8 cellular contexts compared by ENCODE assay signal in the genomic region with DNA sequence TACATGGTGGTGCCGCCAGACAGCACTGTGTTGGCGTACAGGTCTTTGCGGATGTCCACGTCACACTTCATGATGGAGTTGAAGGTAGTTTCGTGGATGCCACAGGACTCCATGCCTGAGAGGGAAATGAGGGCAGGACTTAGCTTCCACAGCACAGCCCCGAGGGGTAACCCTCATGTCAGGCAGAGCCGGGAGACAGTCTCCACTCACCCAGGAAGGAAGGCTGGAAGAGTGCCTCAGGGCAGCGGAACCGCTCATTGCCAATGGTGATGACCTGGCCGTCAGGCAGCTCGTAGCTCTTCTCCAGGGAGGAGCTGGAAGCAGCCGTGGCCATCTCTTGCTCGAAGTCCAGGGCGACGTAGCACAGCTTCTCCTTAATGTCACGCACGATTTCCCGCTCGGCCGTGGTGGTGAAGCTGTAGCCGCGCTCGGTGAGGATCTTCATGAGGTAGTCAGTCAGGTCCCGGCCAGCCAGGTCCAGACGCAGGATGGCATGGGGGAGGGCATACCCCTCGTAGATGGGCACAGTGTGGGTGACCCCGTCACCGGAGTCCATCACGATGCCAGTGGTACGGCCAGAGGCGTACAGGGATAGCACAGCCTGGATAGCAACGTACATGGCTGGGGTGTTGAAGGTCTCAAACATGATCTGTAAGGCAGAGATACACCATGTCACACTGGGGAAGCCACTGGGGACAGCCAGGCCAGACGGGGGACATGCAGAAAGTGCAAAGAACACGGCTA.
DNase-seq lines count a peak whose midpoint lies in the region; ATAC-seq and TF ChIP-seq lines count a peak whose summit lies in the region.

No MANE protein-coding gene starts in this region.

- DNase-seq in stimulated activated naive CD4-positive, alpha-beta T cell (lab: John Stamatoyannopoulos, UW), result peak in 5 of 6 experiments; percentile 35 to 72 (median 64)
- no peak for DNase-seq in stimulated activated naive CD4-positive, alpha-beta T cell treated with Interleukin-2 at 50 U/mL for 16 hours (lab: John Stamatoyannopoulos, UW)
- DNase-seq in activated CD8-positive, alpha-beta memory T cell treated with anti-CD3 and anti-CD28 coated beads, Interleukin-2, amount 50 U/mL, for 48 hours, result peak; percentile 77
- DNase-seq in fibroblast of pulmonary artery (ENCODE audit: low read depth) (peak; percentile 56), NCI-H345 treated with DMSO at 0.1 percent for 48 hours (lab: John Stamatoyannopoulos, UW; ENCODE audit: unreplicated experiment) (no peak), DMS53 treated with DMSO at 0.1 percent for 48 hours (lab: John Stamatoyannopoulos, UW; ENCODE audit: unreplicated experiment) (no peak)

- TF ChIP-seq CTCF in fibroblast of pulmonary artery (IDR thresholded peaks at IDR 0.05; ENCODE audit: low read length, missing control alignments) (no peak), neutrophil (IDR thresholded peaks at IDR 0.05) (no peak)

- H3K27ac ChIP-seq in neutrophil, result peak overlapping the region; percentile 100

- H3K27me3 ChIP-seq in neutrophil, result no peaks in the 10 kb centered on the region

- H3K4me1 ChIP-seq in neutrophil (ENCODE audit: control insufficient read depth in 1 of 2, insufficient read depth in 1 of 2, low read depth in 1 of 2, low read length in 1 of 2), result peaks cover 53 to 75% of the 10 kb centered on the region in 2 experiments

- ATAC-seq in GM19328 (IDR thresholded peaks at IDR 0.05; ENCODE audit: unreplicated experiment), result no peak

- H3K9me3 ChIP-seq in neutrophil, result peaks cover 10% of the 10 kb centered on the region

- H3K4me3 ChIP-seq in fibroblast of pulmonary artery (replicated peaks; ENCODE audit: low read depth, low read length) (peak overlapping the region; percentile 94), neutrophil (ENCODE audit: low read depth in 1 of 2, low read length in 1 of 2) (peak overlapping the region; percentile 99 to 100)

- H3K36me3 ChIP-seq in neutrophil, result peaks cover 66% of the 10 kb centered on the region

Comparison
In these comparisons a context has a peak if more than half of its experiments do, and no peak if none do; other contexts are left out.
1. DNase-seq: peak in stimulated activated naive CD4-positive, alpha-beta T cell (5 of 6), activated CD8-positive, alpha-beta memory T cell treated with anti-CD3 and anti-CD28 coated beads, Interleukin-2, amount 50 U/mL, for 48 hours (single experiment) and fibroblast of pulmonary artery (single experiment); none in stimulated activated naive CD4-positive, alpha-beta T cell treated with Interleukin-2 at 50 U/mL for 16 hours (single experiment), NCI-H345 treated with DMSO at 0.1 percent for 48 hours (single experiment) and DMS53 treated with DMSO at 0.1 percent for 48 hours (single experiment).